Comparison of ENCODE assay signal across 10 cellular contexts in the genomic region with DNA sequence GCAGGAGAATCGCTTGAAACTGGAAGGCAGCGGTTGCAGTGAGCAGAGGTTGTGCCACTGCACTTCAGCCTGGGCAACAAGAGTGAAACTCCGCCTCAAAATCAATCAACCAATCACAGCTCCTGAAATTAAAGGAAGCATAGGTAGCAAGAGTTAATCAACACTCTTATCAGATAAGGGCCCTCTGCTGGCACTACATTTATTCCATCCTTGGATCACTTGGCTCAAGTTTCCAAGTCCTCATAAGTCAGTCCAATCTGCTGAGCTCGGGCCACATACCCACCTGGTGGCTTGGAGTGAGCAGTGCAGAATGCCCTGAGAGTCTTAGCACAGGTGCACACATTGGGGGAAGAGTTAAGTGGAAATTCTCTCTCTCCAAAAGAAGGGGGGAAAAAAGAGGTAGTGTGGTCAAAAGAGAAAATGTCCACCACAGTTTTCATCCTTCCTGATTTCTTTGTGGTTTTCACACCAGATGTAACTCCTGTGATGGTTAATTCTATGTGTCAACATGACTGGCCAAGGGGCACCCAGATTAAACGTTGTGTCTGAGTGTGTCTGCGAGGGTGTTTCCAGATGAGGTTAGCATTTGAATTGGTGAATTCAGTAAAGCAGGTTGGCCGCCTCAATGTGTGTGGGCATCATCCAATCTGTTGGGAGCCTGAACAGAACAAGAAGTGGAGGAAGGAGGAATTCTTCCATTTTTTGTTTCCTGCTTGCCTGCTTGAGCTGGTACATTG. TPM values are rescaled to one million over a fixed set of nuclear protein-coding genes. Genes with fewer than 3 reads are reported as not detected.
A peak's percentile ranks its signal among the peaks of the same experiment; 100 is the strongest.
DNase-seq lines count a peak whose midpoint lies in the region; ATAC-seq and TF ChIP-seq lines count a peak whose summit lies in the region.
"Had no signal": no experiment of that assay in that cellular context is flagged by ENCODE, and none has a peak within 500 bp of the region (broad histone marks: within the 10 kb centered on the region; RNA-seq: fewer than 3 reads in every experiment).

No MANE protein-coding gene starts in this region.

- TF ChIP-seq CTCF in RWPE2 (IDR thresholded peaks at IDR 0.05; ENCODE audit: poor library complexity, severe bottlenecking) = peak; percentile 33

- WGBS in right cardiac atrium = 76% methylated on average over 7 of the region's 7 CpGs

- intact Hi-C loops in right cardiac atrium (cut with DNase I) = no loop called here

- no peaks in the 10 kb centered on the region for H3K36me3 ChIP-seq in RWPE2 (ENCODE audit: low read depth)
- H3K36me3 ChIP-seq: cardiac muscle cell had no signal

- H3K27me3 ChIP-seq in RWPE2 (ENCODE audit: insufficient read depth, poor library complexity, severe bottlenecking) (no peaks in the 10 kb centered on the region), right cardiac atrium (ENCODE audit: control insufficient read depth, insufficient read depth) (no peaks in the 10 kb centered on the region)
- H3K27me3 ChIP-seq: cardiac muscle cell had no signal

- H3K27ac ChIP-seq in RWPE2 (ENCODE audit: poor library complexity, severe bottlenecking) (no peak overlapping the region), right cardiac atrium (ENCODE audit: low read length) (no peak overlapping the region)
- H3K27ac ChIP-seq: cardiac muscle cell had no signal

- peak; percentile 4 for DNase-seq in COLO668 (lab: John Stamatoyannopoulos, UW; ENCODE audit: unreplicated experiment)
- DNase-seq in RWPE2 (ENCODE audit: low spot score) = no peak
- DNase-seq in left lobe of liver (ENCODE audit: low spot score) = no peak
- no peak for DNase-seq in right cardiac atrium
- no peak for DNase-seq in NCI-H1092 treated with DMSO at 0.1 percent for 48 hours (lab: John Stamatoyannopoulos, UW)
- DNase-seq in germinal center (ENCODE audit: low spot score) = no peak
- DNase-seq: T-helper 17 cell had no signal

- H3K9me3 ChIP-seq in RWPE2 (ENCODE audit: severe bottlenecking) (no peaks in the 10 kb centered on the region), right cardiac atrium (ENCODE audit: control insufficient read depth, low read length) (no peaks in the 10 kb centered on the region)

- H3K4me1 ChIP-seq in RWPE2 (ENCODE audit: insufficient read depth, poor library complexity, severe bottlenecking) = peaks cover 4% of the 10 kb centered on the region
- peaks cover 2% of the 10 kb centered on the region for H3K4me1 ChIP-seq in right cardiac atrium (ENCODE audit: control insufficient read depth, insufficient read depth, low read length)

- H3K4me3 ChIP-seq in RWPE2 (ENCODE audit: severe bottlenecking) (no peak overlapping the region), right cardiac atrium (ENCODE audit: low read length) (no peak overlapping the region)
- H3K4me3 ChIP-seq: cardiac muscle cell had no signal

- ATAC-seq in HG02798 (IDR thresholded peaks at IDR 0.05; ENCODE audit: poor library complexity, unreplicated experiment) = peak; percentile 39
- ATAC-seq in RWPE2 (ENCODE audit: low read depth) = peak; percentile 40; the same call in 2 of the 3 replicates
- ATAC-seq in left lobe of liver = peak; percentile 63
- no peak for ATAC-seq in right cardiac atrium
- ATAC-seq in HG02885 (IDR thresholded peaks at IDR 0.05; ENCODE audit: poor library complexity, unreplicated experiment) = no peak
- ATAC-seq: T-helper 17 cell had no signal

RNA-seq across cellular contexts. Expression of a gene that starts 14.2 kb away (rescaled TPM):
- total RNA-seq in left lobe of liver (42.0 TPM), right cardiac atrium (10 to 100 TPM; 19.9 to 21.5 (median 21.2) TPM)
- 12.8 TPM for polyA plus RNA-seq in right cardiac atrium

Comparison
In these comparisons a context has a peak if more than half of its experiments do, and no peak if none do; other contexts are left out.
1. ATAC-seq: peak in HG02798 (single experiment), RWPE2 (single experiment) and left lobe of liver (single experiment); none in right cardiac atrium (0 of 2) and HG02885 (single experiment).